13 cellular contexts compared by ENCODE assay signal in the genomic region with DNA sequence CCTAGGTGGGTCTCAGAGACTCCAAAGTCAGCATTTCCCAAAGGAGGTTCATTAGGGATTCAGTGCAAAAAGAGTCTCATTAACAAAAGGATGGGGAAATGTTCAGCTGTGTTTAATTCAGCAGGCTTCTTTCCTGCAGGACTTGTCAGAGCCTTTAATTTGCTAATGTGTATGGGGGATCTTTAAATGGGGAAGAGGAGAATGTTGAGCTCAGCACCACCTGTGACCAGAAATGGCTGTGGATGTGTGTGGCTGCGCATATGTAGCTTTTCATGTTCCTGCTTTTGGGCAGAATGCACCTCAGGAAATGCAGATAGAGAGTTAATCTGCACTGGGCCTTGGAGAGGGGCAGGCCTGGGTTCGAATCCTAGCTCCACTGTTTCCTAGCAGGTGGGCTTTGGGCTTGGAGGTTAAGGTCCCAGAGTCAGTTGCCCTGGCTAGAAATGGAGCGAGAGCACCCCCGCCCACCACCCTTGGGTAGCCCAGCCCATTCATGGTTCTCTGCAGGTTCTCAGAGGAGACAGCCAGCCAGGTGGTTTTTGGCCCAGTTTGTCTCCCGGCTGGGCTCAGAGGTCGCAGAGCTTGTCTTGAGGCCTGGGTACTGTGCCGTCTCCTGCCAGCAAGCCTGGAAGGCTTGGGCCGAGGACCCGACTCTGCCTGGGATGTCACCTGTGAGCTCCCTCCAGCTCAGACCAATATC. TPM values are rescaled to one million over a fixed set of nuclear protein-coding genes. Genes with fewer than 3 reads are reported as not detected.
DNase-seq lines count a peak whose midpoint lies in the region; ATAC-seq, FAIRE-seq and TF ChIP-seq lines count a peak whose summit lies in the region.
"Had no signal": no experiment of that assay in that cellular context is flagged by ENCODE, and none has a peak within 500 bp of the region (broad histone marks: within the 10 kb centered on the region; RNA-seq: fewer than 3 reads in every experiment).

No MANE protein-coding gene starts in this region.

- CTCF ChIA-PET in HEK293 (lab: Yijun Ruan, JAX): interaction anchor here (0.7 to 1.1 kb wide), 4 partner anchors 14 to 390 kb away, joined by 3 read pairs; partner anchors contain the start of gene CNEP1R1

- H2BK120ac ChIP-seq in neuronal stem cell (ENCODE audit: low read depth, low read length): no peak overlapping the region

- no peak overlapping the region for H4K8ac ChIP-seq in neuronal stem cell (ENCODE audit: low read depth, low read length)

- H3K4me2 ChIP-seq in DOHH2 (ENCODE audit: low read length): peak overlapping the region; percentile 83
- no peak overlapping the region for H3K4me2 ChIP-seq in neuronal stem cell (ENCODE audit: insufficient read depth, low read length, poor library complexity, severe bottlenecking)
- no peak overlapping the region for H3K4me2 ChIP-seq in neural progenitor cell

- no peaks in the 10 kb centered on the region for H3K9me3 ChIP-seq in DOHH2 (ENCODE audit: control insufficient read depth, insufficient read depth, low read length)
- no peaks in the 10 kb centered on the region for H3K9me3 ChIP-seq in HEK293 (ENCODE audit: control insufficient read depth, insufficient read depth, low read depth, low read length)
- no peaks in the 10 kb centered on the region for H3K9me3 ChIP-seq in neuronal stem cell (replicated peaks in 1 of 2; ENCODE audit: control insufficient read depth in 2 of 2, insufficient read depth in 1 of 2, low read depth in 1 of 2, low read length in 2 of 2)
- no peaks in the 10 kb centered on the region for H3K9me3 ChIP-seq in neural progenitor cell (ENCODE audit: low read depth)

- no peak overlapping the region for H2BK5ac ChIP-seq in neuronal stem cell (ENCODE audit: low read length)

- H3K27me3 ChIP-seq in DOHH2 (ENCODE audit: control insufficient read depth, low read length): no peaks in the 10 kb centered on the region
- no peaks in the 10 kb centered on the region for H3K27me3 ChIP-seq in neuronal stem cell (ENCODE audit: control insufficient read depth in 3 of 3, insufficient read depth in 3 of 3, low read depth in 1 of 3, low read length in 3 of 3)
- H3K27me3 ChIP-seq in neural progenitor cell: no peaks in the 10 kb centered on the region
- H3K27me3 ChIP-seq: heart left ventricle had no signal

- DNase-seq in neuronal stem cell (ENCODE audit: low spot score) (no peak), NCI-H774 (lab: John Stamatoyannopoulos, UW) (no peak), neural progenitor cell (ENCODE audit: low spot score) (no peak), D721Med (ENCODE audit: insufficient read length, low spot score) (no peak)
- DNase-seq: DND-41, endodermal cell, mesenchymal stem cell, NCI-H187 had no signal

- no peaks in the 10 kb centered on the region for H3K9me2 ChIP-seq in DOHH2 (replicated peaks; ENCODE audit: control insufficient read depth, low read length)

- H4K20me1 ChIP-seq in DOHH2 (ENCODE audit: control insufficient read depth, insufficient read depth, low read depth, low read length) (no peaks in the 10 kb centered on the region), neural progenitor cell (ENCODE audit: low read depth) (no peaks in the 10 kb centered on the region)

- H3K9ac ChIP-seq in neuronal stem cell (ENCODE audit: low read depth, low read length, poor library complexity) (no peak overlapping the region), neural progenitor cell (no peak overlapping the region)

- peak overlapping the region; percentile 83 for H3K4me3 ChIP-seq in DOHH2 (ENCODE audit: low read length)
- H3K4me3 ChIP-seq in HEK293 (ENCODE audit: low read depth, low read length): no peak overlapping the region
- no peak overlapping the region for H3K4me3 ChIP-seq in neuronal stem cell (ENCODE audit: low read length in 2 of 2)
- H3K4me3 ChIP-seq in neural progenitor cell: no peak overlapping the region

- POLR2A ChIA-PET in HEK293 (lab: Yijun Ruan, JAX): interaction anchor here (1.6 to 1.7 kb wide), 2 partner anchors 9 to 27 kb away, joined by 3 to 5 read pairs; partner anchors contain the start of gene ADCY7

- peak overlapping the region; percentile 99 for H3K27ac Mint-ChIP-seq in activated T-helper 17 cell treated with anti-CD3 and anti-CD28 coated beads, Interleukin-2, amount 50 U/mL, for 72 hours
- H3K27ac Mint-ChIP-seq in neural progenitor cell: no peak overlapping the region
- H3K27ac Mint-ChIP-seq: endodermal cell had no signal

- peak overlapping the region; percentile 54 for H3K18ac ChIP-seq in neuronal stem cell (ENCODE audit: low read length)

- H2AK5ac ChIP-seq in neuronal stem cell (ENCODE audit: low read depth, low read length): no peak overlapping the region

- no peak overlapping the region for H3K4ac ChIP-seq in neuronal stem cell (ENCODE audit: low read length)

- H2BK12ac ChIP-seq in neuronal stem cell (ENCODE audit: low read length): no peak overlapping the region

- H3F3A ChIP-seq in DOHH2 (ENCODE audit: control insufficient read depth, insufficient read depth) (peaks cover 19% of the 10 kb centered on the region; the same call in 1 of the 2 replicates), neural progenitor cell (ENCODE audit: low read depth) (no peaks in the 10 kb centered on the region)

- ATAC-seq in activated T-helper 17 cell treated with anti-CD3 and anti-CD28 coated beads, Interleukin-2, amount 50 U/mL, for 72 hours (replicated peaks): no peak
- ATAC-seq: heart left ventricle had no signal

- no peaks in the 10 kb centered on the region for H3K27me3 Mint-ChIP-seq in activated T-helper 17 cell treated with anti-CD3 and anti-CD28 coated beads, Interleukin-2, amount 50 U/mL, for 72 hours
- peaks cover 4% of the 10 kb centered on the region for H3K27me3 Mint-ChIP-seq in neural progenitor cell (ENCODE audit: insufficient read depth, low read depth)

- H2BK15ac ChIP-seq in neuronal stem cell (ENCODE audit: low read length): no peak overlapping the region

- H3K4me3 Mint-ChIP-seq in activated T-helper 17 cell treated with anti-CD3 and anti-CD28 coated beads, Interleukin-2, amount 50 U/mL, for 72 hours: peak overlapping the region; percentile 96
- no peak overlapping the region for H3K4me3 Mint-ChIP-seq in neural progenitor cell
- H3K4me3 Mint-ChIP-seq: endodermal cell had no signal

- H3K23ac ChIP-seq in neuronal stem cell (ENCODE audit: low read depth, low read length, poor library complexity): no peak overlapping the region

- peaks cover 4% of the 10 kb centered on the region for H3K9me3 Mint-ChIP-seq in activated T-helper 17 cell treated with anti-CD3 and anti-CD28 coated beads, Interleukin-2, amount 50 U/mL, for 72 hours
- peaks cover 2% of the 10 kb centered on the region for H3K9me3 Mint-ChIP-seq in neural progenitor cell

- WGBS in neuronal stem cell (ENCODE audit: extremely low coverage in 2 of 2, insufficient read length in 2 of 2, insufficient replicate concordance in 1 of 2), 2 donors: no CpG with 5 or more reads among the region's 9 CpGs

- H2AFZ ChIP-seq in neuronal stem cell (ENCODE audit: low read length) (no peak overlapping the region), neural progenitor cell (replicated peaks) (no peak overlapping the region)

- peak overlapping the region; percentile 77 for H3K27ac ChIP-seq in DOHH2 (ENCODE audit: low read depth, low read length)
- H3K27ac ChIP-seq in HEK293 (ENCODE audit: extremely low read depth, low read depth, low read length): no peak overlapping the region
- no peak overlapping the region for H3K27ac ChIP-seq in neuronal stem cell (replicated peaks; ENCODE audit: low read length)
- H3K27ac ChIP-seq in neural progenitor cell: no peak overlapping the region
- H3K27ac ChIP-seq: VCaP had no signal

- H3K4me1 ChIP-seq in DOHH2 (ENCODE audit: control insufficient read depth, low read length) (peaks cover 68% of the 10 kb centered on the region), HEK293 (ENCODE audit: control insufficient read depth, insufficient read depth, low read length) (no peaks in the 10 kb centered on the region), neuronal stem cell (ENCODE audit: control insufficient read depth in 2 of 2, insufficient read depth in 1 of 2, low read depth in 1 of 2, low read length in 2 of 2) (no peaks in the 10 kb centered on the region), neural progenitor cell (no peaks in the 10 kb centered on the region)

- H3K79me1 ChIP-seq in neuronal stem cell (ENCODE audit: low read depth, low read length): no peaks in the 10 kb centered on the region

- no peak for FAIRE-seq in D721Med (lab: Jason Lieb, UNC)

- H3K36me3 Mint-ChIP-seq in activated T-helper 17 cell treated with anti-CD3 and anti-CD28 coated beads, Interleukin-2, amount 50 U/mL, for 72 hours (ENCODE audit: low read depth): peaks cover 76% of the 10 kb centered on the region
- no peaks in the 10 kb centered on the region for H3K36me3 Mint-ChIP-seq in neural progenitor cell

- peaks cover 59% of the 10 kb centered on the region for H3K4me1 Mint-ChIP-seq in activated T-helper 17 cell treated with anti-CD3 and anti-CD28 coated beads, Interleukin-2, amount 50 U/mL, for 72 hours
- H3K4me1 Mint-ChIP-seq in neural progenitor cell: no peaks in the 10 kb centered on the region

- no peak for TF ChIP-seq CTCF in DOHH2 (IDR thresholded peaks at IDR 0.05; ENCODE audit: low read depth, low read length, poor library complexity, severe bottlenecking)
- TF ChIP-seq CTCF in HEK293 (tag by site-specific recombination; IDR thresholded peaks at IDR 0.05): no peak
- no peak for TF ChIP-seq CTCF in neural progenitor cell (IDR thresholded peaks at IDR 0.05)
- no peak for TF ChIP-seq CTCF in D721Med (IDR thresholded peaks at IDR 0.05; ENCODE audit: insufficient read depth, missing control alignments)

- H3K79me2 ChIP-seq in DOHH2 (ENCODE audit: control insufficient read depth, low read length): peaks cover 38% of the 10 kb centered on the region
- no peaks in the 10 kb centered on the region for H3K79me2 ChIP-seq in neural progenitor cell (ENCODE audit: low read depth)

- no peak overlapping the region for H4K91ac ChIP-seq in neuronal stem cell (ENCODE audit: low read depth, low read length, poor library complexity)

- no peaks in the 10 kb centered on the region for H3K36me3 ChIP-seq in DOHH2 (ENCODE audit: control insufficient read depth, low read length)
- no peaks in the 10 kb centered on the region for H3K36me3 ChIP-seq in HEK293 (ENCODE audit: control insufficient read depth in 2 of 2, insufficient read depth in 1 of 2, low read length in 2 of 2)
- no peaks in the 10 kb centered on the region for H3K36me3 ChIP-seq in neuronal stem cell (replicated peaks in 1 of 2; ENCODE audit: control insufficient read depth in 2 of 2, insufficient read depth in 2 of 2, low read length in 2 of 2)
- no peaks in the 10 kb centered on the region for H3K36me3 ChIP-seq in neural progenitor cell
- H3K36me3 ChIP-seq: heart left ventricle had no signal

- H3K14ac ChIP-seq in neuronal stem cell (ENCODE audit: low read length): no peak overlapping the region

TF ChIP-seq in HEK293, 187 proteins besides CTCF, POLR2A, EP300 and RAD21:
- TF ChIP-seq SP2 (tag by site-specific recombination; IDR thresholded peaks at IDR 0.05) (no peak), ZFP69B (tag by site-specific recombination; IDR thresholded peaks at IDR 0.05) (no peak), ZNF239 (tag by site-specific recombination; IDR thresholded peaks at IDR 0.05) (peak; percentile 99)
TF ChIP-seq in HEK293: peak in this region for 1.

RNA-seq across cellular contexts. Expression of gene ADCY7, which starts 9.2 kb away (rescaled TPM):
- 100 to 1,000 TPM; 156 to 173 TPM for total RNA-seq in activated T-helper 17 cell treated with anti-CD3 and anti-CD28 coated beads, Interleukin-2, amount 50 U/mL, for 72 hours
- polyA plus RNA-seq in neuronal stem cell (2013, experiment 1 of 2): 3.6 TPM
- 3.3 TPM for polyA plus RNA-seq in neuronal stem cell (2013, experiment 2 of 2)
- 2.5 and 13.2 TPM in 2 replicates for total RNA-seq in neural progenitor cell (ENCODE audit: low replicate concordance)

Comparison
In these comparisons a context has a peak if more than half of its experiments do, and no peak if none do; other contexts are left out.
1. RNA of gene ADCY7, which starts 9.2 kb away (total RNA-seq): 156 to 173 TPM in activated T-helper 17 cell treated with anti-CD3 and anti-CD28 coated beads, Interleukin-2, amount 50 U/mL, for 72 hours; 2.5 to 13.2 TPM in neural progenitor cell; every median in the first group is over 10 times any median in the second.